In genomic region chr2:230902180-230902899, GRCh38 we compare ENCODE assay signal across 8 cellular contexts. TPM values are rescaled to one million over a fixed set of nuclear protein-coding genes. Genes with fewer than 3 reads are reported as not detected.
A peak's percentile ranks its signal among the peaks of the same experiment; 100 is the strongest.
DNase-seq lines count a peak whose midpoint lies in the region; ATAC-seq and TF ChIP-seq lines count a peak whose summit lies in the region.

No MANE protein-coding gene starts in this region.

- TF ChIP-seq POLR2A in right lobe of liver (IDR thresholded peaks at IDR 0.05): no peak
- TF ChIP-seq POLR2A in thyroid gland (IDR thresholded peaks at IDR 0.05): no peak

- WGBS in right lobe of liver (ENCODE audit: insufficient coverage, low coverage, low lambda C conversion rate, missing lambda C conversion rate): 25% methylated on average over 7 of the region's 8 CpGs
- WGBS in thyroid gland, 2 donors: 50 to 51% methylated on average over 7 to 8 of the region's 8 CpGs

- intact Hi-C loops in right lobe of liver (cut with DNase I): loop anchor here in 1 of 2 donors (5.0 kb wide), 1 partner anchor 85 kb away; no protein-coding TSS in a partner anchor
- intact Hi-C loops in thyroid gland (cut with DNase I): no loop called here

- DNase-seq in NCI-H524 (lab: John Stamatoyannopoulos, UW) (peak; percentile 38 to 61), NCI-H524 treated with DMSO at 0.1 percent for 48 hours (lab: John Stamatoyannopoulos, UW) (no peak), HAP-1 (ENCODE audit: low spot score in 2 of 2) (peak; percentile 41 to 80), NAMALWA (ENCODE audit: low spot score) (peak; percentile 81), UCSD-AML1 (lab: John Stamatoyannopoulos, UW; ENCODE audit: unreplicated experiment) (peak; percentile 29), cerebellar cortex (ENCODE audit: low spot score) (peak; percentile 49), right lobe of liver (peak in 2 of 3 donors; percentile 39 to 54), thyroid gland (peak; percentile 28 to 56)

- H3K4me3 ChIP-seq in HAP-1: no peak overlapping the region
- no peak overlapping the region for H3K4me3 ChIP-seq in right lobe of liver
- no peak overlapping the region for H3K4me3 ChIP-seq in thyroid gland (replicated peaks in 1 of 3)

- in situ Hi-C loops in HAP-1 (cut with MboI; ENCODE audit: low sequenced_read_pairs): loop anchor here (5.0 kb wide), 1 partner anchor 85 kb away; no protein-coding TSS in a partner anchor

- TF ChIP-seq CTCF in right lobe of liver (IDR thresholded peaks at IDR 0.05): peak; percentile 41 to 61 (median 52)
- TF ChIP-seq CTCF in thyroid gland (IDR thresholded peaks at IDR 0.05): peak; percentile 26 to 56 (median 48)

- ATAC-seq in right lobe of liver: peak; percentile 53 to 76 (median 69)

- H3K9me3 ChIP-seq in HAP-1 (no peaks in the 10 kb centered on the region), right lobe of liver (no peaks in the 10 kb centered on the region), thyroid gland (no peaks in the 10 kb centered on the region)

- no peaks in the 10 kb centered on the region for H3K4me1 ChIP-seq in HAP-1
- no peaks in the 10 kb centered on the region for H3K4me1 ChIP-seq in right lobe of liver
- H3K4me1 ChIP-seq in thyroid gland: peaks cover 11 to 25% of the 10 kb centered on the region in 2 donors

- no peaks in the 10 kb centered on the region for H3K36me3 ChIP-seq in HAP-1 (replicated peaks)
- H3K36me3 ChIP-seq in right lobe of liver: no peaks in the 10 kb centered on the region
- no peaks in the 10 kb centered on the region for H3K36me3 ChIP-seq in thyroid gland

- H3K27me3 ChIP-seq in HAP-1 (ENCODE audit: low read depth): 0 out of 2 replicates have a peak, but pooled peaks cover 3% of the 10 kb centered on the region
- no peaks in the 10 kb centered on the region for H3K27me3 ChIP-seq in right lobe of liver
- H3K27me3 ChIP-seq in thyroid gland: no peaks in the 10 kb centered on the region

- no peak overlapping the region for H3K27ac ChIP-seq in right lobe of liver
- no peak overlapping the region for H3K27ac ChIP-seq in thyroid gland

RNA-seq across cellular contexts. Expression of gene GPR55, which starts 22.7 kb away (rescaled TPM):
- total RNA-seq in right lobe of liver (under 1 TPM in 3 of 6 experiments, not detected in 3; 0.06 to 0.12 (median 0.07) TPM), thyroid gland (under 1 TPM in 1 of 4 donors, not detected in 3; 0.11 TPM)

RNA-seq across cellular contexts. Expression of gene ITM2C, which starts 37.6 kb away (rescaled TPM):
- 10 to 100 TPM; 11.1 to 26.9 (median 24.2) TPM for total RNA-seq in right lobe of liver
- total RNA-seq in thyroid gland: 10 to 100 TPM; 29.2 to 54.0 (median 45.4) TPM
